In genomic region chr11:111336062-111336461, GRCh38 we compare ENCODE assay signal across 1 cellular context.
TF ChIP-seq lines count a peak whose summit lies in the region.

No MANE protein-coding gene starts in this region.

TF ChIP-seq in HepG2, 621 proteins besides CTCF, POLR2A, EP300 and RAD21:
- TF ChIP-seq POLR2G (IDR thresholded peaks at IDR 0.05; ENCODE audit: low read depth, low read length) (peak; percentile 10), RBM22 (optimal IDR thresholded peaks at IDR 0.05; ENCODE audit: low read length) (peak; percentile 30), ZFP90 (CRISPR knock-in tag; IDR thresholded peaks at IDR 0.05; ENCODE audit: borderline replicate concordance) (0 out of 2 replicates have a peak, but pooled peaks have one; percentile 44), RBFOX2 (IDR thresholded peaks at IDR 0.05; ENCODE audit: low read depth, low read length) (peak; percentile 71), YEATS4 (CRISPR knock-in tag; IDR thresholded peaks at IDR 0.05; ENCODE audit: borderline replicate concordance) (0 out of 2 replicates have a peak, but pooled peaks have one; percentile 18), PLRG1 (conservative IDR thresholded peaks at IDR 0.05) (no peak), ZNF841 (CRISPR knock-in tag; IDR thresholded peaks at IDR 0.05; ENCODE audit: borderline replicate concordance) (no peak), SNAPC4 (CRISPR knock-in tag; IDR thresholded peaks at IDR 0.05) (peak; percentile 12; the same call in 1 of the 2 replicates)
